12 cellular contexts compared by ENCODE assay signal in the genomic region with DNA sequence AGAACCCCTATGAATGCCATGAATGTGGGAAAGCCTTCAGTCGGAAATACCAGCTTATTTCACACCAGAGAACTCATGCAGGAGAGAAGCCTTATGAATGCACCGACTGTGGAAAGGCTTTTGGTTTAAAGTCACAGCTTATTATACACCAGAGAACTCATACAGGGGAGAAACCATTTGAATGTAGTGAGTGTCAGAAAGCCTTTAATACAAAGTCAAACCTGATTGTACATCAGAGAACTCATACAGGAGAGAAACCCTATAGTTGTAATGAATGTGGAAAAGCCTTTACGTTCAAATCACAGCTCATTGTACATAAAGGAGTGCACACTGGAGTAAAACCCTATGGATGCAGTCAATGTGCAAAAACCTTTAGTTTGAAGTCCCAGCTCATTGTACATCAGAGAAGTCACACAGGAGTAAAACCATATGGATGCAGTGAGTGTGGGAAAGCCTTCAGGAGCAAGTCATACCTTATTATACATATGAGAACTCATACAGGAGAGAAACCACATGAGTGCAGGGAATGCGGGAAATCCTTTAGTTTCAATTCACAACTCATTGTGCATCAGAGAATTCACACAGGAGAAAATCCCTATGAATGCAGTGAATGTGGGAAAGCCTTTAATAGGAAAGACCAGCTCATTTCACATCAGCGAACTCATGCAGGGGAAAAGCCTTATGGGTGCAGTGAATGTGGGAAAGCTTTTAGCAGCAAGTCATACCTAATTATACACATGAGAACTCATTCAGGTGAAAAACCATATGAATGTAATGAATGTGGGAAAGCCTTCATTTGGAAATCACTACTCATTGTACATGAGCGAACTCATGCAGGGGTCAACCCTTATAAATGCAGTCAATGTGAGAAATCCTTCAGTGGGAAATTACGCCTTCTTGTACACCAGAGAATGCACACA. TPM values are rescaled to one million over a fixed set of nuclear protein-coding genes. Genes with fewer than 3 reads are reported as not detected.
DNase-seq lines count a peak whose midpoint lies in the region; ATAC-seq, FAIRE-seq and TF ChIP-seq lines count a peak whose summit lies in the region.
"Had no signal": no experiment of that assay in that cellular context is flagged by ENCODE, and none has a peak within 500 bp of the region (broad histone marks: within the 10 kb centered on the region; RNA-seq: fewer than 3 reads in every experiment).

No MANE protein-coding gene starts in this region.

- no peak for FAIRE-seq in urothelium cell line (lab: Jason Lieb, UNC)
- FAIRE-seq: TTC549 had no signal

- no peak overlapping the region for H3K4me3 Mint-ChIP-seq in activated CD4-positive, alpha-beta T cell treated with anti-CD3 and anti-CD28 coated beads, Interleukin-2, amount 10 ng/mL, durations not matched to agents 7 days and 5 days
- H3K4me3 Mint-ChIP-seq: activated T-cell treated with anti-CD3 and anti-CD28 coated beads, Interleukin-2, amount 50 U/mL, for 24 hours had no signal

- CTCF ChIA-PET in activated CD4-positive, alpha-beta T cell treated with anti-CD3 and anti-CD28 coated beads, Interleukin-2, amount 10 ng/mL, durations not matched to agents 7 days and 5 days (lab: Charles Lee): interaction anchor here (1.0 to 2.8 kb wide), 5 partner anchors 22 to 245 kb away, joined by 3 to 8 read pairs (median 3); partner anchors contain the start of genes ZNF10, ZNF268 and ZNF891

- POLR2A ChIA-PET in activated CD4-positive, alpha-beta T cell treated with anti-CD3 and anti-CD28 coated beads, Interleukin-2, amount 10 ng/mL, durations not matched to agents 7 days and 5 days (lab: Charles Lee): no interaction called here

- H3K4me3 ChIP-seq in fibroblast of pulmonary artery (replicated peaks; ENCODE audit: low read depth, low read length) (no peak overlapping the region), skeletal muscle tissue (ENCODE audit: low read length in 3 of 3) (peak overlapping the region; percentile 46 to 59 (median 49))

- no peak for DNase-seq in activated CD4-positive, alpha-beta T cell treated with anti-CD3 and anti-CD28 coated beads, Interleukin-2, amount 10 ng/mL, durations not matched to agents 7 days and 5 days
- no peak for DNase-seq in activated CD4-positive, alpha-beta T cell treated with anti-CD3 and anti-CD28 coated beads for 1 hour
- DNase-seq in OCI-M1 (lab: John Stamatoyannopoulos, UW) (peak; percentile 24), fibroblast of pulmonary artery (ENCODE audit: low read depth) (peak; percentile 31), urothelium cell line (ENCODE audit: low spot score) (no peak)
- DNase-seq: activated T-cell treated with anti-CD3 and anti-CD28 coated beads, Interleukin-2, amount 50 U/mL, for 24 hours; BE2C had no signal

- H3K27me3 Mint-ChIP-seq in activated CD4-positive, alpha-beta T cell treated with anti-CD3 and anti-CD28 coated beads, Interleukin-2, amount 10 ng/mL, durations not matched to agents 7 days and 5 days: no peaks in the 10 kb centered on the region
- H3K27me3 Mint-ChIP-seq: activated T-cell treated with anti-CD3 and anti-CD28 coated beads, Interleukin-2, amount 50 U/mL, for 24 hours had no signal

- ATAC-seq in GM19467 (IDR thresholded peaks at IDR 0.05; ENCODE audit: unreplicated experiment) (no peak), GM21367 (IDR thresholded peaks at IDR 0.05; ENCODE audit: unreplicated experiment) (no peak)

- TF ChIP-seq CTCF in fibroblast of pulmonary artery (IDR thresholded peaks at IDR 0.05; ENCODE audit: low read length, missing control alignments): no peak

- no peak overlapping the region for H3K9ac ChIP-seq in skeletal muscle tissue (ENCODE audit: low read depth in 1 of 3, low read length in 3 of 3)

- H3K27me3 ChIP-seq in skeletal muscle tissue (ENCODE audit: control insufficient read depth in 3 of 3, insufficient read depth in 3 of 3, low read length in 3 of 3): no peaks in the 10 kb centered on the region
- H3K27me3 ChIP-seq: BE2C, neutrophil had no signal

- H3K36me3 ChIP-seq in skeletal muscle tissue (ENCODE audit: control insufficient read depth in 3 of 3, insufficient read depth in 3 of 3, low read length in 3 of 3): peaks cover 30 to 53% (median 33%) of the 10 kb centered on the region in 3 donors

- H3K4me1 Mint-ChIP-seq in activated CD4-positive, alpha-beta T cell treated with anti-CD3 and anti-CD28 coated beads, Interleukin-2, amount 10 ng/mL, durations not matched to agents 7 days and 5 days: no peaks in the 10 kb centered on the region

- H3K27ac Mint-ChIP-seq in activated CD4-positive, alpha-beta T cell treated with anti-CD3 and anti-CD28 coated beads, Interleukin-2, amount 10 ng/mL, durations not matched to agents 7 days and 5 days: peak overlapping the region; percentile 36
- H3K27ac Mint-ChIP-seq: activated T-cell treated with anti-CD3 and anti-CD28 coated beads, Interleukin-2, amount 50 U/mL, for 24 hours had no signal

- H3K9me3 Mint-ChIP-seq in activated CD4-positive, alpha-beta T cell treated with anti-CD3 and anti-CD28 coated beads, Interleukin-2, amount 10 ng/mL, durations not matched to agents 7 days and 5 days: peaks cover 66% of the 10 kb centered on the region

- peaks cover 56 to 72% (median 61%) of the 10 kb centered on the region in 3 donors for H3K9me3 ChIP-seq in skeletal muscle tissue (ENCODE audit: control insufficient read depth in 3 of 3, low read length in 3 of 3)

- no peaks in the 10 kb centered on the region for H3K4me1 ChIP-seq in skeletal muscle tissue (ENCODE audit: control insufficient read depth in 3 of 3, insufficient read depth in 3 of 3, low read length in 3 of 3)
- H3K4me1 ChIP-seq: BE2C had no signal

- H3K27ac ChIP-seq in skeletal muscle tissue (ENCODE audit: low read depth, low read length): no peak overlapping the region
- H3K27ac ChIP-seq: neutrophil had no signal

- peaks cover 70% of the 10 kb centered on the region for H3K36me3 Mint-ChIP-seq in activated CD4-positive, alpha-beta T cell treated with anti-CD3 and anti-CD28 coated beads, Interleukin-2, amount 10 ng/mL, durations not matched to agents 7 days and 5 days (ENCODE audit: low read depth)

RNA-seq across cellular contexts. Expression of gene ZNF268, which starts 22.3 kb away (rescaled TPM):
- total RNA-seq in activated CD4-positive, alpha-beta T cell treated with anti-CD3 and anti-CD28 coated beads, Interleukin-2, amount 10 ng/mL, durations not matched to agents 7 days and 5 days: 10 to 100 TPM; 22.1 to 23.4 TPM
- total RNA-seq in skeletal muscle tissue: 15.7 TPM

RNA-seq across cellular contexts. Expression of gene ANHX, which starts 32.1 kb away (rescaled TPM):
- total RNA-seq in activated CD4-positive, alpha-beta T cell treated with anti-CD3 and anti-CD28 coated beads, Interleukin-2, amount 10 ng/mL, durations not matched to agents 7 days and 5 days: not detected
- total RNA-seq in skeletal muscle tissue: not detected

Comparison
In these comparisons a context has a peak if more than half of its experiments do, and no peak if none do; other contexts are left out.
1. DNase-seq: peak in OCI-M1 (single experiment) and fibroblast of pulmonary artery (single experiment); none in activated CD4-positive, alpha-beta T cell treated with anti-CD3 and anti-CD28 coated beads, Interleukin-2, amount 10 ng/mL, durations not matched to agents 7 days and 5 days (single experiment), activated CD4-positive, alpha-beta T cell treated with anti-CD3 and anti-CD28 coated beads for 1 hour (single experiment) and urothelium cell line (single experiment).